Comparison of ENCODE assay signal across 17 cellular contexts in the genomic region with DNA sequence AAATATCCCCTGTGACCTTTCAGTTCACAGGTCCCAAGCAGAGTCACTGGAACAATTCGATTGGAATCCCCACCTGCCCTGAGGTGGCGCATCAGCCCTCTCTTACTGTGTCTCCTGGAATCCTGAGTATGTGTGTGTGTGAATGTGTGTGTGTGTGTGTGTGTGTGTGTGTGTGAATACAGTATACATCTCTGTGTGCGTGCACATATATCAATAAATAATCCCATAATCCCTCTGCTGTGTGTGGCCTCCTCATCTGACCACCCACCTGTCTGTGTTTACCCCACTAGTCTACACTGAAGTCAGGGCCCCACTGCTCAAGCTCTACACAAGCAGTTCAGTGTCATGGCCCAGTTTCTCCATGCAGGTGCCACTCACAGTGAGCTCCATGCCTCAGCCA.
"Had no signal": no experiment of that assay in that cellular context is flagged by ENCODE, and none has a peak within 500 bp of the region (broad histone marks: within the 10 kb centered on the region; RNA-seq: fewer than 3 reads in every experiment).

No MANE protein-coding gene starts in this region.

- ATAC-seq: activated CD8-positive, alpha-beta T cell treated with anti-CD3 and anti-CD28 coated beads, Interleukin-2, amount 10 ng/mL, durations not matched to agents 7 days and 5 days; natural killer cell; stimulated activated naive CD8-positive, alpha-beta T cell treated with anti-CD3 and anti-CD28 coated beads, Interleukin-15, amount 100 ng/mL, for 72 hours had no signal

- DNase-seq: activated CD4-positive, alpha-beta T cell treated with anti-CD3 and anti-CD28 coated beads for 48 hours; activated CD8-positive, alpha-beta T cell treated with anti-CD3 and anti-CD28 coated beads, Interleukin-2, amount 10 ng/mL, durations not matched to agents 7 days and 5 days; activated naive CD4-positive, alpha-beta T cell; activated naive CD8-positive, alpha-beta T cell treated with anti-CD3 and anti-CD28 coated beads for 36 hours; activated T-cell treated with anti-CD3 and anti-CD28 coated beads, Interleukin-2, amount 50 U/mL, for 1 hour; central memory CD4-positive, alpha-beta T cell; colonic mucosa; heart right ventricle; left lung; natural killer cell; stimulated activated CD4-positive, alpha-beta T cell treated with anti-CD3 and anti-CD28 coated beads, Interleukin-12 subunit alpha, Interleukin-12 subunit beta, amount 100 ng/mL, for 4 hours; stimulated activated CD4-positive, alpha-beta T cell treated with anti-CD3 and anti-CD28 coated beads, Interleukin-4, amount 100 ng/mL, for 4 hours; stimulated activated naive CD8-positive, alpha-beta T cell treated with anti-CD3 and anti-CD28 coated beads, Interleukin-15, amount 100 ng/mL, for 72 hours; uterus had no signal

- H3K27me3 Mint-ChIP-seq: activated naive CD8-positive, alpha-beta T cell treated with anti-CD3 and anti-CD28 coated beads for 36 hours had no signal

- H3K4me3 Mint-ChIP-seq: activated CD8-positive, alpha-beta T cell treated with anti-CD3 and anti-CD28 coated beads, Interleukin-2, amount 10 ng/mL, durations not matched to agents 7 days and 5 days; activated naive CD8-positive, alpha-beta T cell treated with anti-CD3 and anti-CD28 coated beads for 36 hours; mesothelial cell of epicardium; natural killer cell; stimulated activated naive CD8-positive, alpha-beta T cell treated with anti-CD3 and anti-CD28 coated beads, Interleukin-15, amount 100 ng/mL, for 72 hours; T-helper 1 cell treated with Interleukin-12 subunit alpha and Interleukin-12 subunit beta and Interleukin-4 antibody, amounts not matched to agents 30 μg/mL and 1 μg/mL, for 36 hours had no signal

- H3K27ac Mint-ChIP-seq: activated CD8-positive, alpha-beta T cell treated with anti-CD3 and anti-CD28 coated beads, Interleukin-2, amount 10 ng/mL, durations not matched to agents 7 days and 5 days; activated naive CD8-positive, alpha-beta T cell treated with anti-CD3 and anti-CD28 coated beads for 36 hours; activated T-helper 2 cell treated with anti-CD3 and anti-CD28 coated beads, Interferon-gamma antibody, Interleukin-2, Interleukin-4, amounts not matched to agents 10 μg/mL and 5 μg/mL and 100 μg/mL, durations not matched to agents 14 hours and 24 hours and 36 hours; mesothelial cell of epicardium; natural killer cell; stimulated activated naive CD8-positive, alpha-beta T cell treated with anti-CD3 and anti-CD28 coated beads, Interleukin-15, amount 100 ng/mL, for 72 hours; T-helper 1 cell treated with Interleukin-12 subunit alpha and Interleukin-12 subunit beta and Interleukin-4 antibody, amounts not matched to agents 30 μg/mL and 1 μg/mL, for 36 hours had no signal

- H3K36me3 Mint-ChIP-seq: activated naive CD8-positive, alpha-beta T cell treated with anti-CD3 and anti-CD28 coated beads for 36 hours; mesothelial cell of epicardium; natural killer cell had no signal

- H3K9me3 Mint-ChIP-seq: natural killer cell; T-helper 1 cell treated with Interleukin-12 subunit alpha and Interleukin-12 subunit beta and Interleukin-4 antibody, amounts not matched to agents 30 μg/mL and 1 μg/mL, for 36 hours had no signal
